In the genomic region with DNA sequence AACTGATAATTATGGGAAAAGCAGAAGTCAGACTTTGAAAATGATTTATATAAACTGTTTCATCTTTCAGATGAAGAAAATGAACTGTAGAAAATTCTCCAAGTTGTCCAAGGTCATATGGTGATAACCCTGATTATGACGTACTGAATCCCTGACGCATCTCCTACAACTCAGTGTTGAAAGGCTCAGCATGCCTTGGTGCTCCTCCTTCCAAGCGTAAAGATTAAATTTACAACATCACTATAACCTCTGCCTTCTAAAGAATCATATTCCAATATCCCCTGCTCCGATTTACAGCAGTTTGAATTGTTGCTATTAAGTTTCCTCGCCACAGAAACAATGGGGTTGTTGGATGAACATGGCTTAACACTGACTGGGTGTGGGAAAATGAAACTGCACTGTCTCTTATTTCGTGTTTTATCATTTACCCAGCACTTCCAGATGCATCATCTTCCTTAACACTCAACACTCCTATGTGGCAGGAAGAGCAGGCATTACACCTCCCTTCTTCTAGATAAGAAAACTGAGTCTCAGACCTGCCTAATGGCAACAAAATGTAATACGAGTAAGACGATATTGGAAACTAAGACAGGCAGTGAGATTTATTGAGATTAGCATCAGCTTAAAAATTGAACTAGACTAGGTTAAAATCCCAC, we compare ENCODE assay signal across 13 cellular contexts.
A peak's percentile ranks its signal among the peaks of the same experiment; 100 is the strongest.
DNase-seq lines count a peak whose midpoint lies in the region; ATAC-seq, FAIRE-seq and TF ChIP-seq lines count a peak whose summit lies in the region.
"Had no signal": no experiment of that assay in that cellular context is flagged by ENCODE, and none has a peak within 500 bp of the region (broad histone marks: within the 10 kb centered on the region; RNA-seq: fewer than 3 reads in every experiment).

No MANE protein-coding gene starts in this region.

- intact Hi-C loops in MCF 10A (cut with micrococcal nuclease) = no loop called here

- POLR2A ChIA-PET in MCF 10A (lab: Yijun Ruan, JAX) = no interaction called here

- CTCF ChIA-PET in MCF 10A (lab: Yijun Ruan, JAX) = no interaction called here

- ATAC-seq in SK-N-SH treated with all-trans-retinoic acid at 6 μM for 48 hours (peak; percentile 14; the same call in 1 of the 3 replicates), HG03097 (IDR thresholded peaks at IDR 0.05; ENCODE audit: low FRiP score, unreplicated experiment) (no peak)
- ATAC-seq: activated CD4-positive, CD25-positive, alpha-beta regulatory T cell treated with anti-CD3 and anti-CD28 coated beads, Interleukin-2, amount 50 U/mL, for 24 hours had no signal

- no peaks in the 10 kb centered on the region for H3K27me3 Mint-ChIP-seq in MCF 10A (ENCODE audit: insufficient read depth, unreplicated experiment)

- H3K4me2 ChIP-seq in osteoblast (ENCODE audit: insufficient read depth, low read length) = peak overlapping the region; percentile 63

- no peaks in the 10 kb centered on the region for H3K36me3 Mint-ChIP-seq in MCF 10A (ENCODE audit: insufficient read depth, unreplicated experiment)

- H3K4me3 Mint-ChIP-seq in MCF 10A (ENCODE audit: unreplicated experiment) = no peak overlapping the region

- H2AFZ ChIP-seq in osteoblast (ENCODE audit: low read length) = peak overlapping the region; percentile 11

- TF ChIP-seq CTCF in osteoblast (IDR thresholded peaks at IDR 0.05; ENCODE audit: extremely low read depth, low read depth, low read length) (no peak), MCF 10A (IDR thresholded peaks at IDR 0.05; ENCODE audit: unreplicated experiment) (no peak)

- H3K79me2 ChIP-seq in osteoblast (ENCODE audit: insufficient read depth, low read length) = peaks cover 9% of the 10 kb centered on the region

- no TSS peak for BruUV-seq in MCF 10A (replicated peaks; lab: Mats Ljungman, UMichigan)

- H3K27ac ChIP-seq in osteoblast (ENCODE audit: low read depth, low read length) = peak overlapping the region; percentile 69

- peaks cover 17% of the 10 kb centered on the region for H3K4me1 Mint-ChIP-seq in MCF 10A (ENCODE audit: insufficient read depth, unreplicated experiment)

- H4K20me1 ChIP-seq in osteoblast (ENCODE audit: insufficient read depth, low read length) = no peaks in the 10 kb centered on the region

- no peak overlapping the region for H3K27ac Mint-ChIP-seq in MCF 10A (ENCODE audit: low read depth, unreplicated experiment)

- no peak for FAIRE-seq in urothelium cell line (lab: Jason Lieb, UNC)

- peaks cover 56% of the 10 kb centered on the region for H3K4me1 ChIP-seq in osteoblast (ENCODE audit: insufficient read depth, low read length)
- H3K4me1 ChIP-seq: upper lobe of left lung had no signal

- no peaks in the 10 kb centered on the region for H3K9me3 Mint-ChIP-seq in MCF 10A (ENCODE audit: unreplicated experiment)

- no peaks in the 10 kb centered on the region for H3K27me3 ChIP-seq in osteoblast (ENCODE audit: insufficient read depth, low read length)
- H3K27me3 ChIP-seq: upper lobe of left lung had no signal

- no peaks in the 10 kb centered on the region for H3K36me3 ChIP-seq in osteoblast (ENCODE audit: insufficient read depth, low read length)
- H3K36me3 ChIP-seq: upper lobe of left lung had no signal

- H3K4me3 ChIP-seq in osteoblast (ENCODE audit: insufficient read depth, low read length) = no peak overlapping the region

- DNase-seq in Ammon's horn (ENCODE audit: low spot score) (peak; percentile 17), globus pallidus (ENCODE audit: low spot score) (peak; percentile 55), osteoblast (ENCODE audit: insufficient read length, low spot score, missing footprints) (no peak), NCI-H510A (lab: John Stamatoyannopoulos, UW) (no peak), urothelium cell line (ENCODE audit: low spot score) (no peak), MCF 10A (ENCODE audit: unreplicated experiment) (no peak)
- DNase-seq: effector CD8-positive, alpha-beta T cell; stimulated activated CD4-positive, alpha-beta T cell treated with anti-CD3 and anti-CD28 coated beads, Interleukin-15, amount 100 ng/mL, for 24 hours; SW 1271; upper lobe of left lung had no signal

- no peaks in the 10 kb centered on the region for H3K9me3 ChIP-seq in osteoblast (ENCODE audit: low read depth, low read length)
- H3K9me3 ChIP-seq: upper lobe of left lung had no signal

TF ChIP-seq in SK-N-SH treated with all-trans-retinoic acid at 6 μM for 48 hours, 23 proteins besides CTCF, POLR2A, EP300 and RAD21 (continues in another document):
- TF ChIP-seq ZFP3 (CRISPR knock-in tag; IDR thresholded peaks at IDR 0.05) (no peak), CSDC2 (CRISPR knock-in tag; IDR thresholded peaks at IDR 0.05) (no peak), POU6F1 (CRISPR knock-in tag; IDR thresholded peaks at IDR 0.05; ENCODE audit: borderline replicate concordance, low read depth) (no peak), BACH2 (CRISPR knock-in tag; IDR thresholded peaks at IDR 0.05; ENCODE audit: borderline replicate concordance) (no peak), ZFP30 (CRISPR knock-in tag; IDR thresholded peaks at IDR 0.05) (no peak), ZNF70 (CRISPR knock-in tag; IDR thresholded peaks at IDR 0.05) (no peak), ZC3H10 (CRISPR knock-in tag; IDR thresholded peaks at IDR 0.05) (no peak), ZNF565 (CRISPR knock-in tag; conservative IDR thresholded peaks at IDR 0.05; ENCODE audit: low read depth) (no peak), RARB (CRISPR knock-in tag; IDR thresholded peaks at IDR 0.05) (no peak), ARNTL (CRISPR knock-in tag; IDR thresholded peaks at IDR 0.05; ENCODE audit: borderline replicate concordance, low read depth) (no peak), CSRNP3 (CRISPR knock-in tag; IDR thresholded peaks at IDR 0.05) (no peak), GLIS3 (CRISPR knock-in tag; IDR thresholded peaks at IDR 0.05) (no peak)
- TF ChIP-seq, protein P1, sequence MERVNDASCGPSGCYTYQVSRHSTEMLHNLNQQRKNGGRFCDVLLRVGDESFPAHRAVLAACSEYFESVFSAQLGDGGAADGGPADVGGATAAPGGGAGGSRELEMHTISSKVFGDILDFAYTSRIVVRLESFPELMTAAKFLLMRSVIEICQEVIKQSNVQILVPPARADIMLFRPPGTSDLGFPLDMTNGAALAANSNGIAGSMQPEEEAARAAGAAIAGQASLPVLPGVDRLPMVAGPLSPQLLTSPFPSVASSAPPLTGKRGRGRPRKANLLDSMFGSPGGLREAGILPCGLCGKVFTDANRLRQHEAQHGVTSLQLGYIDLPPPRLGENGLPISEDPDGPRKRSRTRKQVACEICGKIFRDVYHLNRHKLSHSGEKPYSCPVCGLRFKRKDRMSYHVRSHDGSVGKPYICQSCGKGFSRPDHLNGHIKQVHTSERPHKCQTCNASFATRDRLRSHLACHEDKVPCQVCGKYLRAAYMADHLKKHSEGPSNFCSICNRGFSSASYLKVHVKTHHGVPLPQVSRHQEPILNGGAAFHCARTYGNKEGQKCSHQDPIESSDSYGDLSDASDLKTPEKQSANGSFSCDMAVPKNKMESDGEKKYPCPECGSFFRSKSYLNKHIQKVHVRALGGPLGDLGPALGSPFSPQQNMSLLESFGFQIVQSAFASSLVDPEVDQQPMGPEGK (CRISPR knock-in tag; IDR thresholded peaks at IDR 0.05; ENCODE audit: borderline replicate concordance) = no peak
- TF ChIP-seq, protein P2, sequence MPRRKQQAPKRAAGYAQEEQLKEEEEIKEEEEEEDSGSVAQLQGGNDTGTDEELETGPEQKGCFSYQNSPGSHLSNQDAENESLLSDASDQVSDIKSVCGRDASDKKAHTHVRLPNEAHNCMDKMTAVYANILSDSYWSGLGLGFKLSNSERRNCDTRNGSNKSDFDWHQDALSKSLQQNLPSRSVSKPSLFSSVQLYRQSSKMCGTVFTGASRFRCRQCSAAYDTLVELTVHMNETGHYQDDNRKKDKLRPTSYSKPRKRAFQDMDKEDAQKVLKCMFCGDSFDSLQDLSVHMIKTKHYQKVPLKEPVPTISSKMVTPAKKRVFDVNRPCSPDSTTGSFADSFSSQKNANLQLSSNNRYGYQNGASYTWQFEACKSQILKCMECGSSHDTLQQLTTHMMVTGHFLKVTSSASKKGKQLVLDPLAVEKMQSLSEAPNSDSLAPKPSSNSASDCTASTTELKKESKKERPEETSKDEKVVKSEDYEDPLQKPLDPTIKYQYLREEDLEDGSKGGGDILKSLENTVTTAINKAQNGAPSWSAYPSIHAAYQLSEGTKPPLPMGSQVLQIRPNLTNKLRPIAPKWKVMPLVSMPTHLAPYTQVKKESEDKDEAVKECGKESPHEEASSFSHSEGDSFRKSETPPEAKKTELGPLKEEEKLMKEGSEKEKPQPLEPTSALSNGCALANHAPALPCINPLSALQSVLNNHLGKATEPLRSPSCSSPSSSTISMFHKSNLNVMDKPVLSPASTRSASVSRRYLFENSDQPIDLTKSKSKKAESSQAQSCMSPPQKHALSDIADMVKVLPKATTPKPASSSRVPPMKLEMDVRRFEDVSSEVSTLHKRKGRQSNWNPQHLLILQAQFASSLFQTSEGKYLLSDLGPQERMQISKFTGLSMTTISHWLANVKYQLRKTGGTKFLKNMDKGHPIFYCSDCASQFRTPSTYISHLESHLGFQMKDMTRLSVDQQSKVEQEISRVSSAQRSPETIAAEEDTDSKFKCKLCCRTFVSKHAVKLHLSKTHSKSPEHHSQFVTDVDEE (CRISPR knock-in tag; IDR thresholded peaks at IDR 0.05) = no peak

Comparison
In these comparisons a context has a peak if more than half of its experiments do, and no peak if none do; other contexts are left out.
1. DNase-seq: peak in Ammon's horn (single experiment) and globus pallidus (single experiment); none in osteoblast (single experiment), NCI-H510A (single experiment), urothelium cell line (single experiment) and MCF 10A (single experiment).